21 cellular contexts compared by ENCODE assay signal in genomic region chr12:65561798-65562382, GRCh38.
DNase-seq lines count a peak whose midpoint lies in the region; ATAC-seq and TF ChIP-seq lines count a peak whose summit lies in the region.
"Had no signal": no experiment of that assay in that cellular context is flagged by ENCODE, and none has a peak within 500 bp of the region (broad histone marks: within the 10 kb centered on the region; RNA-seq: fewer than 3 reads in every experiment).

No MANE protein-coding gene starts in this region.

- H3K4me3 ChIP-seq in PC-3 (ENCODE audit: low read length) = no peak overlapping the region
- no peak overlapping the region for H3K4me3 ChIP-seq in brain microvascular endothelial cell (ENCODE audit: low read depth, low read length)
- no peak overlapping the region for H3K4me3 ChIP-seq in naive thymus-derived CD4-positive, alpha-beta T cell (ENCODE audit: low read length)
- H3K4me3 ChIP-seq in spleen = no peak overlapping the region
- H3K4me3 ChIP-seq in BE2C (ENCODE audit: low read depth, low read length) = no peak overlapping the region
- H3K4me3 ChIP-seq: cardiac muscle cell, gastroesophageal sphincter, GM23338, lower lobe of right lung had no signal

- peak overlapping the region; percentile 49 for H3K9ac ChIP-seq in PC-3 (ENCODE audit: low read length)

- peaks cover 46% of the 10 kb centered on the region for H3K4me1 ChIP-seq in PC-3 (ENCODE audit: insufficient read depth, low read length)
- no peaks in the 10 kb centered on the region for H3K4me1 ChIP-seq in naive thymus-derived CD4-positive, alpha-beta T cell (ENCODE audit: control insufficient read depth in 2 of 2, insufficient read depth in 2 of 2, low read length in 2 of 2)
- H3K4me1 ChIP-seq in spleen = peaks cover 0 to 3% (median 1%) of the 10 kb centered on the region in 6 donors
- no peaks in the 10 kb centered on the region for H3K4me1 ChIP-seq in BE2C
- H3K4me1 ChIP-seq: gastroesophageal sphincter, lower lobe of right lung had no signal

- POLR2A ChIA-PET in PC-3 (lab: Charles Lee; ENCODE audit: unreplicated experiment) = no interaction called here
- POLR2A ChIA-PET in naive thymus-derived CD4-positive, alpha-beta T cell (lab: Charles Lee) = no interaction called here

- CTCF ChIA-PET in PC-3 (lab: Charles Lee) = no interaction called here
- CTCF ChIA-PET in naive thymus-derived CD4-positive, alpha-beta T cell (lab: Charles Lee) = no interaction called here

- peaks cover 7 to 36% (median 26%) of the 10 kb centered on the region in 5 donors for H3K27me3 Mint-ChIP-seq in naive thymus-derived CD4-positive, alpha-beta T cell

- H3F3A ChIP-seq in PC-3 (ENCODE audit: low read length, unreplicated experiment) = no peaks in the 10 kb centered on the region

- DNase-seq in EL (peak; percentile 95), PC-3 (peak; percentile 79), brain microvascular endothelial cell (peak; percentile 89), kidney tubule cell (ENCODE audit: low spot score) (peak; percentile 82), spleen (no peak), BE2C (no peak)
- no peak for DNase-seq in naive thymus-derived CD4-positive, alpha-beta T cell
- no peak for DNase-seq in activated CD4-positive, alpha-beta T cell treated with anti-CD3 and anti-CD28 coated beads, Interleukin-2, amount 50 U/mL, for 1 hour
- DNase-seq: activated CD8-positive, alpha-beta memory T cell treated with anti-CD3 and anti-CD28 coated beads, Interleukin-2, amount 50 U/mL, for 4 hours; activated naive CD4-positive, alpha-beta T cell treated with anti-CD3 and anti-CD28 coated beads, Interleukin-2, amount 10 ng/mL, durations not matched to agents 7 days and 5 days; DMS53; effector CD8-positive, alpha-beta T cell; lower lobe of right lung; naive thymus-derived CD8-positive, alpha-beta T cell; NCI-H2107; stimulated activated CD4-positive, alpha-beta T cell treated with anti-CD3 and anti-CD28 coated beads, Interleukin-2, amount 100 ng/mL, for 24 hours had no signal

- no peaks in the 10 kb centered on the region for H3K27me3 ChIP-seq in PC-3 (ENCODE audit: low read length)
- H3K27me3 ChIP-seq in brain microvascular endothelial cell (replicated peaks) = no peaks in the 10 kb centered on the region
- H3K27me3 ChIP-seq in naive thymus-derived CD4-positive, alpha-beta T cell (ENCODE audit: control insufficient read depth in 2 of 2, insufficient read depth in 2 of 2, low read length in 2 of 2) = peaks cover 2 to 5% of the 10 kb centered on the region in 2 donors
- peaks cover 0 to 7% (median 0%) of the 10 kb centered on the region in 7 donors for H3K27me3 ChIP-seq in spleen (replicated peaks in 1 of 7)
- H3K27me3 ChIP-seq in BE2C = no peaks in the 10 kb centered on the region
- H3K27me3 ChIP-seq: cardiac muscle cell had no signal

- H3K4me1 Mint-ChIP-seq in naive thymus-derived CD4-positive, alpha-beta T cell = peaks cover 0 to 3% (median 2%) of the 10 kb centered on the region in 7 donors
- H3K4me1 Mint-ChIP-seq: activated naive CD4-positive, alpha-beta T cell treated with anti-CD3 and anti-CD28 coated beads, Interleukin-2, amount 10 ng/mL, durations not matched to agents 7 days and 5 days had no signal

- no TSS peak for BruUV-seq in PC-3 (replicated peaks; lab: Mats Ljungman, UMichigan)

- no peaks in the 10 kb centered on the region for H3K9me3 Mint-ChIP-seq in naive thymus-derived CD4-positive, alpha-beta T cell
- H3K9me3 Mint-ChIP-seq: activated naive CD4-positive, alpha-beta T cell treated with anti-CD3 and anti-CD28 coated beads, Interleukin-2, amount 10 ng/mL, durations not matched to agents 7 days and 5 days; GM23338; naive thymus-derived CD8-positive, alpha-beta T cell; T-helper 1 cell treated with Interleukin-12 subunit alpha and Interleukin-12 subunit beta and Interleukin-4 antibody, amounts not matched to agents 30 μg/mL and 1 μg/mL, for 36 hours had no signal

- H3K9me3 ChIP-seq in PC-3 (ENCODE audit: low read length) = no peaks in the 10 kb centered on the region
- no peaks in the 10 kb centered on the region for H3K9me3 ChIP-seq in naive thymus-derived CD4-positive, alpha-beta T cell (ENCODE audit: control insufficient read depth in 2 of 3, low read length in 3 of 3)
- H3K9me3 ChIP-seq in spleen = no peaks in the 10 kb centered on the region
- H3K9me3 ChIP-seq in BE2C = no peaks in the 10 kb centered on the region
- H3K9me3 ChIP-seq: gastroesophageal sphincter, lower lobe of right lung had no signal

- ATAC-seq in PC-3 = peak; percentile 50; the same call in 1 of the 2 replicates
- ATAC-seq in naive thymus-derived CD4-positive, alpha-beta T cell = no peak
- ATAC-seq: gastroesophageal sphincter; GM23338; lower lobe of right lung; naive thymus-derived CD8-positive, alpha-beta T cell had no signal

- H2AFZ ChIP-seq in PC-3 (ENCODE audit: low read length) = peak overlapping the region; percentile 31; the same call in 1 of the 2 replicates
- H2AFZ ChIP-seq: GM23338 had no signal

- no peak overlapping the region for H3K27ac Mint-ChIP-seq in naive thymus-derived CD4-positive, alpha-beta T cell
- H3K27ac Mint-ChIP-seq: activated naive CD4-positive, alpha-beta T cell treated with anti-CD3 and anti-CD28 coated beads, Interleukin-2, amount 10 ng/mL, durations not matched to agents 7 days and 5 days; GM23338; naive thymus-derived CD8-positive, alpha-beta T cell; T-helper 1 cell treated with Interleukin-12 subunit alpha and Interleukin-12 subunit beta and Interleukin-4 antibody, amounts not matched to agents 30 μg/mL and 1 μg/mL, for 36 hours had no signal

- 65 to 86% (median 75%) methylated on average over 8 of the region's 8 CpGs for WGBS in spleen, 5 donors

- no peaks in the 10 kb centered on the region for H4K20me1 ChIP-seq in PC-3 (ENCODE audit: low read length)

- no peaks in the 10 kb centered on the region for H3K9me2 ChIP-seq in PC-3 (replicated peaks; ENCODE audit: low read length)

- peak overlapping the region; percentile 40 for H3K4me2 ChIP-seq in PC-3 (ENCODE audit: low read length)
- H3K4me2 ChIP-seq: GM23338 had no signal

- in situ Hi-C loops in brain microvascular endothelial cell (cut with HindIII; ENCODE audit: low pct_ligation_motif_present, low sequenced_read_pairs) = no loop called here

- TF ChIP-seq POLR2A in spleen (IDR thresholded peaks at IDR 0.05) = no peak

- no peaks in the 10 kb centered on the region for H3K79me2 ChIP-seq in PC-3 (ENCODE audit: low read length)

- intact Hi-C loops in PC-3 (cut with micrococcal nuclease) (no loop called here), spleen (cut with DNase I; ENCODE audit: low total_unique reads) (no loop called here)
- intact Hi-C loops in naive thymus-derived CD4-positive, alpha-beta T cell (cut with micrococcal nuclease) = no loop called here

- H3K36me3 Mint-ChIP-seq in naive thymus-derived CD4-positive, alpha-beta T cell = no peaks in the 10 kb centered on the region
- H3K36me3 Mint-ChIP-seq: activated naive CD4-positive, alpha-beta T cell treated with anti-CD3 and anti-CD28 coated beads, Interleukin-2, amount 10 ng/mL, durations not matched to agents 7 days and 5 days; naive thymus-derived CD8-positive, alpha-beta T cell had no signal

- TF ChIP-seq CTCF in PC-3 (conservative IDR thresholded peaks at IDR 0.05; ENCODE audit: low read depth, low read length) (no peak), brain microvascular endothelial cell (IDR thresholded peaks at IDR 0.05; ENCODE audit: low read depth, low read length, missing control alignments) (no peak), spleen (IDR thresholded peaks at IDR 0.05 in 8 of 11, conservative IDR thresholded peaks at IDR 0.05 in 3 of 11) (no peak), BE2C (IDR thresholded peaks at IDR 0.05; ENCODE audit: low read depth, low read length) (no peak)

- no peak overlapping the region for H3K4me3 Mint-ChIP-seq in naive thymus-derived CD4-positive, alpha-beta T cell
- H3K4me3 Mint-ChIP-seq: activated naive CD4-positive, alpha-beta T cell treated with anti-CD3 and anti-CD28 coated beads, Interleukin-2, amount 10 ng/mL, durations not matched to agents 7 days and 5 days; GM23338; naive thymus-derived CD8-positive, alpha-beta T cell; T-helper 1 cell treated with Interleukin-12 subunit alpha and Interleukin-12 subunit beta and Interleukin-4 antibody, amounts not matched to agents 30 μg/mL and 1 μg/mL, for 36 hours had no signal

- H3K27ac ChIP-seq in PC-3 (ENCODE audit: low read length) (peak overlapping the region; percentile 71), brain microvascular endothelial cell (peak overlapping the region; percentile 77), spleen (no peak overlapping the region)
- no peak overlapping the region for H3K27ac ChIP-seq in naive thymus-derived CD4-positive, alpha-beta T cell (ENCODE audit: low read depth, low read length)
- H3K27ac ChIP-seq: C4-2B, cardiac muscle cell, gastroesophageal sphincter, lower lobe of right lung had no signal

- H3K36me3 ChIP-seq in PC-3 (ENCODE audit: low read depth, low read length) (no peaks in the 10 kb centered on the region), brain microvascular endothelial cell (replicated peaks) (no peaks in the 10 kb centered on the region), spleen (no peaks in the 10 kb centered on the region), BE2C (no peaks in the 10 kb centered on the region)
- H3K36me3 ChIP-seq in naive thymus-derived CD4-positive, alpha-beta T cell (ENCODE audit: control insufficient read depth in 2 of 3, insufficient read depth in 3 of 3, low read length in 3 of 3) = no peaks in the 10 kb centered on the region
- H3K36me3 ChIP-seq: cardiac muscle cell, gastroesophageal sphincter, lower lobe of right lung had no signal

Comparison
In these comparisons a context has a peak if more than half of its experiments do, and no peak if none do; other contexts are left out.
1. DNase-seq: peak in EL (single experiment), PC-3 (single experiment), brain microvascular endothelial cell (single experiment) and kidney tubule cell (single experiment); none in naive thymus-derived CD4-positive, alpha-beta T cell (0 of 9), spleen (single experiment), activated CD4-positive, alpha-beta T cell treated with anti-CD3 and anti-CD28 coated beads, Interleukin-2, amount 50 U/mL, for 1 hour (single experiment) and BE2C (single experiment).
2. H3K27ac ChIP-seq: peak in PC-3 (single experiment) and brain microvascular endothelial cell (single experiment); none in naive thymus-derived CD4-positive, alpha-beta T cell (single experiment) and spleen (0 of 8).